In genomic region chr4:177070533-177070932, GRCh38 we compare ENCODE assay signal across 18 cellular contexts.
"Had no signal": no experiment of that assay in that cellular context is flagged by ENCODE, and none has a peak within 500 bp of the region (broad histone marks: within the 10 kb centered on the region; RNA-seq: fewer than 3 reads in every experiment).

No MANE protein-coding gene starts in this region.

- DNase-seq: activated CD4-positive, alpha-beta T cell treated with anti-CD3 and anti-CD28 coated beads for 36 hours; activated CD4-positive, CD25-positive, alpha-beta regulatory T cell; activated CD8-positive, alpha-beta memory T cell treated with anti-CD3 and anti-CD28 coated beads, Interleukin-2, amount 10 ng/mL, durations not matched to agents 7 days and 5 days; activated CD8-positive, alpha-beta T cell treated with anti-CD3 and anti-CD28 coated beads, Interleukin-2, amount 10 ng/mL, durations not matched to agents 7 days and 5 days; activated naive CD4-positive, alpha-beta T cell treated with Interleukin-2 at 50 U/mL for 16 hours; activated T-cell treated with anti-CD3 and anti-CD28 coated beads, Interleukin-2, amount 50 U/mL, for 72 hours; amniotic stem cell; caudate nucleus; cortex of kidney; left cardiac atrium; left ventricle myocardium superior; mucosa of descending colon; posterior cingulate gyrus; right cardiac atrium; stimulated activated CD4-positive, alpha-beta T cell treated with anti-CD3 and anti-CD28 coated beads, Interleukin-2, amount 100 ng/mL, for 48 hours; upper lobe of left lung had no signal

- H3K36me3 ChIP-seq: upper lobe of left lung, vagina had no signal

- H3K4me3 ChIP-seq: hepatocyte, mucosa of descending colon, upper lobe of left lung, vagina had no signal

- H3K27me3 ChIP-seq: hepatocyte, upper lobe of left lung, vagina had no signal

- H3K9me3 ChIP-seq: mucosa of descending colon, upper lobe of left lung, vagina had no signal

- H3K27ac ChIP-seq: hepatocyte, upper lobe of left lung, vagina had no signal

- H3K4me1 ChIP-seq: upper lobe of left lung, vagina had no signal
